ENCODE assay signal across 27 cellular contexts in genomic region chr6:121451250-121451649, GRCh38. TPM values are rescaled to one million over a fixed set of nuclear protein-coding genes. Genes with fewer than 3 reads are reported as not detected.
"Had no signal": no experiment of that assay in that cellular context is flagged by ENCODE, and none has a peak within 500 bp of the region (broad histone marks: within the 10 kb centered on the region; RNA-seq: fewer than 3 reads in every experiment).

No MANE protein-coding gene starts in this region.

- H3K36me3 Mint-ChIP-seq: activated naive CD8-positive, alpha-beta T cell treated with anti-CD3 and anti-CD28 coated beads for 36 hours had no signal

- H3K27me3 ChIP-seq: brain microvascular endothelial cell, Peyer's patch had no signal

- DNase-seq: activated CD4-positive, alpha-beta T cell treated with anti-CD3 and anti-CD28 coated beads, Interleukin-2, amount 10 ng/mL, durations not matched to agents 24 days and 14 days; activated CD4-positive, alpha-beta T cell treated with anti-CD3 and anti-CD28 coated beads, Interleukin-2, amount 50 U/mL, for 4 hours; activated CD8-positive, alpha-beta T cell treated with anti-CD3 and anti-CD28 coated beads for 36 hours; activated effector memory CD4-positive, alpha-beta T cell treated with anti-CD3 and anti-CD28 coated beads, Interleukin-2, amount 50 U/mL, for 16 hours; activated naive CD4-positive, alpha-beta T cell; activated naive CD4-positive, alpha-beta T cell treated with anti-CD3 and anti-CD28 coated beads, Interleukin-2, amount 50 U/mL, for 16 hours; activated naive CD8-positive, alpha-beta T cell treated with anti-CD3 and anti-CD28 coated beads for 36 hours; activated T-cell treated with anti-CD3 and anti-CD28 coated beads, Interleukin-2, amount 50 U/mL, for 1 hour; activated T-cell treated with anti-CD3 and anti-CD28 coated beads, Interleukin-2, amount 50 U/mL, for 72 hours; amniotic stem cell; aorta; brain microvascular endothelial cell; central memory CD4-positive, alpha-beta T cell; NCI-H1092 treated with DMSO at 0.1 percent for 48 hours; NCI-H1417; NCI-H146; NCI-H187 treated with DMSO at 0.1 percent for 48 hours; NCI-H2081; NCI-H2171 treated with DMSO at 0.1 percent for 48 hours; NCI-H345; NCI-H524 treated with DMSO at 0.1 percent for 48 hours; Peyer's patch; RPMI8226; T1000; WERI-Rb-1 had no signal

- H3K9me3 ChIP-seq: Peyer's patch had no signal

- H3K4me1 Mint-ChIP-seq: activated CD4-positive, alpha-beta T cell treated with anti-CD3 and anti-CD28 coated beads, Interleukin-2, amount 10 ng/mL, durations not matched to agents 24 days and 14 days; activated naive CD8-positive, alpha-beta T cell treated with anti-CD3 and anti-CD28 coated beads for 36 hours; activated T-helper 17 cell treated with anti-CD3 and anti-CD28 coated beads, Interleukin-2, amount 50 U/mL, for 72 hours had no signal

- H3K27ac Mint-ChIP-seq: activated CD4-positive, alpha-beta T cell treated with anti-CD3 and anti-CD28 coated beads, Interleukin-2, amount 10 ng/mL, durations not matched to agents 24 days and 14 days; activated CD8-positive, alpha-beta T cell treated with anti-CD3 and anti-CD28 coated beads for 36 hours; activated naive CD8-positive, alpha-beta T cell treated with anti-CD3 and anti-CD28 coated beads for 36 hours; activated T-cell treated with anti-CD3 and anti-CD28 coated beads, Interleukin-2, amount 50 U/mL, for 72 hours; activated T-helper 17 cell treated with anti-CD3 and anti-CD28 coated beads, Interleukin-2, amount 50 U/mL, for 72 hours had no signal

- H3K4me3 ChIP-seq: Peyer's patch had no signal

- H3K36me3 ChIP-seq: Peyer's patch, WERI-Rb-1 had no signal

- H3K4me1 ChIP-seq: Peyer's patch had no signal

- ATAC-seq: activated CD8-positive, alpha-beta T cell treated with anti-CD3 and anti-CD28 coated beads for 36 hours; activated T-cell treated with anti-CD3 and anti-CD28 coated beads, Interleukin-2, amount 50 U/mL, for 72 hours; activated T-helper 17 cell treated with anti-CD3 and anti-CD28 coated beads, Interleukin-2, amount 50 U/mL, for 72 hours had no signal

- H3K4me3 Mint-ChIP-seq: activated CD4-positive, alpha-beta T cell treated with anti-CD3 and anti-CD28 coated beads, Interleukin-2, amount 10 ng/mL, durations not matched to agents 24 days and 14 days; activated CD8-positive, alpha-beta T cell treated with anti-CD3 and anti-CD28 coated beads for 36 hours; activated naive CD8-positive, alpha-beta T cell treated with anti-CD3 and anti-CD28 coated beads for 36 hours; activated T-cell treated with anti-CD3 and anti-CD28 coated beads, Interleukin-2, amount 50 U/mL, for 72 hours; activated T-helper 17 cell treated with anti-CD3 and anti-CD28 coated beads, Interleukin-2, amount 50 U/mL, for 72 hours had no signal

- H3K27ac ChIP-seq: brain microvascular endothelial cell, Peyer's patch, WERI-Rb-1 had no signal

- H3K9me3 Mint-ChIP-seq: activated CD4-positive, alpha-beta T cell treated with anti-CD3 and anti-CD28 coated beads, Interleukin-2, amount 10 ng/mL, durations not matched to agents 24 days and 14 days; activated CD8-positive, alpha-beta T cell treated with anti-CD3 and anti-CD28 coated beads for 36 hours; activated naive CD8-positive, alpha-beta T cell treated with anti-CD3 and anti-CD28 coated beads for 36 hours; activated T-cell treated with anti-CD3 and anti-CD28 coated beads, Interleukin-2, amount 50 U/mL, for 72 hours; activated T-helper 17 cell treated with anti-CD3 and anti-CD28 coated beads, Interleukin-2, amount 50 U/mL, for 72 hours had no signal

- H3K27me3 Mint-ChIP-seq: activated CD4-positive, alpha-beta T cell treated with anti-CD3 and anti-CD28 coated beads, Interleukin-2, amount 10 ng/mL, durations not matched to agents 24 days and 14 days had no signal

RNA-seq across cellular contexts. Expression of gene GJA1, which starts 15.8 kb away (rescaled TPM):
- total RNA-seq: activated CD4-positive, alpha-beta T cell treated with anti-CD3 and anti-CD28 coated beads, Interleukin-2, amount 10 ng/mL, durations not matched to agents 24 days and 14 days; T-helper 1 cell treated with Interleukin-12 subunit alpha and Interleukin-12 subunit beta and Interleukin-4 antibody, amounts not matched to agents 30 ng/mL and 1 ng/mL, for 36 hours had no signal
